8 cellular contexts compared by ENCODE assay signal in the genomic region with DNA sequence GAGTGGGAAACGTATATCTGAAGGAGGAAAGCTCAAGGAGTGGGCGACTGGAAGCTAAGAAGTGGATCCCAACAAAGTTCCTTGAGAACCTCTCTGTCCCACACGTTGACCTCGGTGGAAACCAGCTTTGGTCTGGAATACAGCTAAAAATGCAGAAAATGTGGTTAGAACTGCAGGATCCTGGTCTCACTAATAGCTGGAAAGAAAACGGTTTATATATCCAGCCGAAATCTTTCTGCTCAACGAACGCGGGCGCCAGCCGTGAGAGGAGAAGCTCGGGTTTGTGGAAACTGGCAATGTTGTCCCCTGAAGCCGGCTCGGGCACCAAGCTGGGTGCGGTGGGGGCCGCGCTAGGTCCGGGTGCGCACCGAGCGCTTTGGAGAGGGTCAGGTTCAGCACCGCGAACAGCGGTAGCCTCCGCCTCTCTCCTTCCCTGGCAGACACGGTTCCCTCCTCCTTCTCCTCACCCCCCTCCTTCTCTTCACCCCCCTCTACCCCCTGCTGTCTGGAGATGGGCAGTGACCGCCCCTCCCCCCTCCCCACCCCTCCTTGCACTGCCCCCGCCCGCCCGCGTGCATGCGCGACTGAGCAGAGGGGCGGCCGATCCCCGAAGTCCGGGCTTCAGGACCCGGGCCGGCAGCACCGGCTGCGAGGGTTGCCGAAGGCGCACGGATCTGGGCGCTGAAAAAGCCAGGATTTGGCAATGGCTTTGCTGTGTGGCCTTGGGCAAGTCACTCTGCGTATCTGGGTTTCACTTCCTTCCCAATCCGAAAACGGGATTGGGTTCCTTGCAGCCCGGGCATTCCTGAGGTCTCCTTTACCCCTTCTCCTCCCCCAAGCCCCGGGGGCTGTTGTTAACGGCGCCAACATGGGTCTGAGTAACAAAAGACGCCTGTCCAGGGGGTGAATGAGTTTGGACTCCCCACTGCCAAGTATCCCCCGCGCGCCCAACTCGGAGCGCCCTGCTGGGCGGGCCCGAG. TPM values are rescaled to one million over a fixed set of nuclear protein-coding genes. Genes with fewer than 3 reads are reported as not detected.
DNase-seq lines count a peak whose midpoint lies in the region; ATAC-seq and TF ChIP-seq lines count a peak whose summit lies in the region.

A gene with protein sequence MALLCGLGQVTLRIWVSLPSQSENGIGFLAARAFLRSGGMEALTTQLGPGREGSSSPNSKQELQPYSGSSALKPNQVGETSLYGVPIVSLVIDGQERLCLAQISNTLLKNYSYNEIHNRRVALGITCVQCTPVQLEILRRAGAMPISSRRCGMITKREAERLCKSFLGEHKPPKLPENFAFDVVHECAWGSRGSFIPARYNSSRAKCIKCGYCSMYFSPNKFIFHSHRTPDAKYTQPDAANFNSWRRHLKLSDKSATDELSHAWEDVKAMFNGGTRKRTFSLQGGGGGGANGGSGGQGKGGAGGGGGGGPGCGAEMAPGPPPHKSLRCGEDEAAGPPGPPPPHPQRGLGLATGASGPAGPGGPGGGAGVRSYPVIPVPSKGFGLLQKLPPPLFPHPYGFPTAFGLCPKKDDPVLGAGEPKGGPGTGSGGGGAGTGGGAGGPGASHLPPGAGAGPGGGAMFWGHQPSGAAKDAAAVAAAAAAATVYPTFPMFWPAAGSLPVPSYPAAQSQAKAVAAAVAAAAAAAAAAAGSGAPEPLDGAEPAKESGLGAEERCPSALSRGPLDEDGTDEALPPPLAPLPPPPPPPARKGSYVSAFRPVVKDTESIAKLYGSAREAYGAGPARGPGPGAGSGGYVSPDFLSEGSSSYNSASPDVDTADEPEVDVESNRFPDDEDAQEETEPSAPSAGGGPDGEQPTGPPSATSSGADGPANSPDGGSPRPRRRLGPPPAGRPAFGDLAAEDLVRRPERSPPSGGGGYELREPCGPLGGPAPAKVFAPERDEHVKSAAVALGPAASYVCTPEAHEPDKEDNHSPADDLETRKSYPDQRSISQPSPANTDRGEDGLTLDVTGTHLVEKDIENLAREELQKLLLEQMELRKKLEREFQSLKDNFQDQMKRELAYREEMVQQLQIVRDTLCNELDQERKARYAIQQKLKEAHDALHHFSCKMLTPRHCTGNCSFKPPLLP (plus strand): TSS at position 610 of the 980 bp plus-strand sequence. CDS start 94 bp downstream, at position 704.

- H3K27me3 ChIP-seq in hepatocyte, result peaks cover 95% of the 10 kb centered on the region

- no peaks in the 10 kb centered on the region for H3K9me2 ChIP-seq in hepatocyte (replicated peaks; ENCODE audit: insufficient read depth)

- no peaks in the 10 kb centered on the region for H4K20me1 ChIP-seq in hepatocyte (ENCODE audit: insufficient read depth, poor library complexity, severe bottlenecking)

- H3K4me1 Mint-ChIP-seq in activated CD8-positive, alpha-beta memory T cell treated with anti-CD3 and anti-CD28 coated beads, Interleukin-2, amount 10 ng/mL, durations not matched to agents 7 days and 5 days, result peaks cover 29% of the 10 kb centered on the region
- peaks cover 67% of the 10 kb centered on the region for H3K4me1 Mint-ChIP-seq in activated T-cell treated with anti-CD3 and anti-CD28 coated beads, Interleukin-2, amount 50 U/mL, for 24 hours (ENCODE audit: low read depth)

- no peak for TF ChIP-seq CTCF in hepatocyte (IDR thresholded peaks at IDR 0.05; ENCODE audit: poor library complexity)

- H3K4me1 ChIP-seq in hepatocyte (ENCODE audit: insufficient read depth), result peaks cover 39% of the 10 kb centered on the region

- no peaks in the 10 kb centered on the region for H3K36me3 ChIP-seq in hepatocyte (replicated peaks; ENCODE audit: insufficient read depth, low read depth)

- no peak within 1 kb of the TSS for H3K27ac ChIP-seq in hepatocyte

- H3K4me3 ChIP-seq in hepatocyte, result no peak within 1 kb of the TSS

- CTCF ChIA-PET in activated CD8-positive, alpha-beta memory T cell treated with anti-CD3 and anti-CD28 coated beads, Interleukin-2, amount 10 ng/mL, durations not matched to agents 7 days and 5 days (lab: Charles Lee), result interaction anchor here (1.7 to 2.9 kb wide), 2 partner anchors 11 to 42 kb away, joined by 4 to 18 read pairs; no protein-coding TSS in a partner anchor

- H3K27ac Mint-ChIP-seq in activated CD8-positive, alpha-beta memory T cell treated with anti-CD3 and anti-CD28 coated beads, Interleukin-2, amount 10 ng/mL, durations not matched to agents 7 days and 5 days, result peak within 1 kb of the TSS; percentile 50
- peak within 1 kb of the TSS; percentile 88 for H3K27ac Mint-ChIP-seq in activated T-cell treated with anti-CD3 and anti-CD28 coated beads, Interleukin-2, amount 50 U/mL, for 24 hours

- H3K36me3 Mint-ChIP-seq in activated CD8-positive, alpha-beta memory T cell treated with anti-CD3 and anti-CD28 coated beads, Interleukin-2, amount 10 ng/mL, durations not matched to agents 7 days and 5 days, result peaks cover 10% of the 10 kb centered on the region
- H3K36me3 Mint-ChIP-seq in activated T-cell treated with anti-CD3 and anti-CD28 coated beads, Interleukin-2, amount 50 U/mL, for 24 hours (ENCODE audit: low read depth), result no peaks in the 10 kb centered on the region

- H3K9me3 ChIP-seq in hepatocyte (ENCODE audit: low read depth), result no peaks in the 10 kb centered on the region

- WGBS in hepatocyte (ENCODE audit: low lambda C conversion rate, missing lambda C conversion rate), result 4% methylated on average over 43 of the region's 60 CpGs

- H2AFZ ChIP-seq in hepatocyte, result no peak within 1 kb of the TSS

- peak within 1 kb of the TSS; percentile 83 for H3K4me2 ChIP-seq in hepatocyte

- H3K9me3 Mint-ChIP-seq in activated CD8-positive, alpha-beta memory T cell treated with anti-CD3 and anti-CD28 coated beads, Interleukin-2, amount 10 ng/mL, durations not matched to agents 7 days and 5 days (ENCODE audit: low read depth), result peaks cover 2% of the 10 kb centered on the region
- no peaks in the 10 kb centered on the region for H3K9me3 Mint-ChIP-seq in activated T-cell treated with anti-CD3 and anti-CD28 coated beads, Interleukin-2, amount 50 U/mL, for 24 hours

- peak within 1 kb of the TSS; percentile 53 for H3K4me3 Mint-ChIP-seq in activated CD8-positive, alpha-beta memory T cell treated with anti-CD3 and anti-CD28 coated beads, Interleukin-2, amount 10 ng/mL, durations not matched to agents 7 days and 5 days
- peak within 1 kb of the TSS; percentile 77 for H3K4me3 Mint-ChIP-seq in activated T-cell treated with anti-CD3 and anti-CD28 coated beads, Interleukin-2, amount 50 U/mL, for 24 hours

- no peak for ATAC-seq in activated CD8-positive, alpha-beta memory T cell treated with anti-CD3 and anti-CD28 coated beads, Interleukin-2, amount 10 ng/mL, durations not matched to agents 7 days and 5 days
- ATAC-seq in stimulated activated naive CD8-positive, alpha-beta T cell treated with anti-CD3 and anti-CD28 coated beads, Interleukin-15, Interleukin-2, amounts not matched to agents 100 U/mL and 50 U/mL, for 24 hours, result no peak
- ATAC-seq in GM21526 (IDR thresholded peaks at IDR 0.05; ENCODE audit: low FRiP score, unreplicated experiment), result no peak
- ATAC-seq in GM19324 (IDR thresholded peaks at IDR 0.05; ENCODE audit: low FRiP score, unreplicated experiment), result no peak

- H3K79me2 ChIP-seq in hepatocyte, result no peaks in the 10 kb centered on the region

- no peak for DNase-seq in activated CD8-positive, alpha-beta memory T cell treated with anti-CD3 and anti-CD28 coated beads, Interleukin-2, amount 10 ng/mL, durations not matched to agents 7 days and 5 days
- no peak for DNase-seq in activated CD8-positive, alpha-beta memory T cell treated with anti-CD3 and anti-CD28 coated beads, Interleukin-2, amount 50 U/mL, for 4 hours
- peak; percentile 49 for DNase-seq in activated T-cell treated with anti-CD3 and anti-CD28 coated beads, Interleukin-2, amount 50 U/mL, for 24 hours
- peak; percentile 62 for DNase-seq in hepatocyte (ENCODE audit: low spot score)
- DNase-seq in stimulated activated naive CD8-positive, alpha-beta T cell treated with anti-CD3 and anti-CD28 coated beads, Interleukin-15, Interleukin-2, amounts not matched to agents 100 U/mL and 50 U/mL, for 24 hours, result peak; percentile 28
- DNase-seq in NCI-H2081 (lab: John Stamatoyannopoulos, UW), result no peak

- peaks cover 76% of the 10 kb centered on the region for H3K27me3 Mint-ChIP-seq in activated CD8-positive, alpha-beta memory T cell treated with anti-CD3 and anti-CD28 coated beads, Interleukin-2, amount 10 ng/mL, durations not matched to agents 7 days and 5 days
- H3K27me3 Mint-ChIP-seq in activated T-cell treated with anti-CD3 and anti-CD28 coated beads, Interleukin-2, amount 50 U/mL, for 24 hours, result peaks cover 77% of the 10 kb centered on the region

RNA-seq across cellular contexts. Expression of the gene that starts here (rescaled TPM):
- under 1 TPM; 0.19 to 0.23 TPM for total RNA-seq in activated CD8-positive, alpha-beta memory T cell treated with anti-CD3 and anti-CD28 coated beads, Interleukin-2, amount 10 ng/mL, durations not matched to agents 7 days and 5 days
- total RNA-seq in hepatocyte, result 0.12 and 0.23 TPM in 2 replicates
- 0.26 and 0.52 TPM in 2 replicates for polyA plus RNA-seq in hepatocyte

Comparison
In these comparisons a context has a peak if more than half of its experiments do, and no peak if none do; other contexts are left out.
1. Peak in DNase-seq and H3K4me2 ChIP-seq in hepatocyte; RNA of the gene not detected or under 1 TPM.
2. DNase-seq: peak in activated T-cell treated with anti-CD3 and anti-CD28 coated beads, Interleukin-2, amount 50 U/mL, for 24 hours (single experiment) and stimulated activated naive CD8-positive, alpha-beta T cell treated with anti-CD3 and anti-CD28 coated beads, Interleukin-15, Interleukin-2, amounts not matched to agents 100 U/mL and 50 U/mL, for 24 hours (single experiment); none in activated CD8-positive, alpha-beta memory T cell treated with anti-CD3 and anti-CD28 coated beads, Interleukin-2, amount 10 ng/mL, durations not matched to agents 7 days and 5 days (single experiment), activated CD8-positive, alpha-beta memory T cell treated with anti-CD3 and anti-CD28 coated beads, Interleukin-2, amount 50 U/mL, for 4 hours (single experiment) and NCI-H2081 (0 of 2).